ENCODE assay signal across 8 cellular contexts in genomic region chr17:82205720-82206508, GRCh38. TPM values are rescaled to one million over a fixed set of nuclear protein-coding genes. Genes with fewer than 3 reads are reported as not detected.
DNase-seq lines count a peak whose midpoint lies in the region; ATAC-seq, FAIRE-seq and TF ChIP-seq lines count a peak whose summit lies in the region.

No MANE protein-coding gene starts in this region.

- intact Hi-C loops in spleen (cut with DNase I; ENCODE audit: low total_unique reads) = loop anchor here (10.0 kb wide), 1 partner anchor 119 kb away; no protein-coding TSS in a partner anchor

- DNase-seq in EL = peak; percentile 90
- peak; percentile 88 for DNase-seq in NCI-H2227 (lab: John Stamatoyannopoulos, UW; ENCODE audit: unreplicated experiment)
- DNase-seq in bronchial epithelial cell (ENCODE audit: low read depth) = peak; percentile 99
- peak; percentile 95 for DNase-seq in islet precursor cell
- DNase-seq in spleen = peak; percentile 95

- H3K27me3 ChIP-seq in bronchial epithelial cell (ENCODE audit: control insufficient read depth, insufficient read depth, low read length) (no peaks in the 10 kb centered on the region), spleen (replicated peaks in 1 of 7) (no peaks in the 10 kb centered on the region)

- FAIRE-seq in bronchial epithelial cell (lab: Jason Lieb, UNC) = peak; percentile 93

- TF ChIP-seq CTCF in WI38 (IDR thresholded peaks at IDR 0.05; ENCODE audit: low read depth, low read length) (peak; percentile 90), bronchial epithelial cell (IDR thresholded peaks at IDR 0.05; ENCODE audit: insufficient read depth, low read length, severe bottlenecking) (peak; percentile 90), spleen (IDR thresholded peaks at IDR 0.05 in 8 of 11, conservative IDR thresholded peaks at IDR 0.05 in 3 of 11) (peak; percentile 88 to 98 (median 95))

- TF ChIP-seq POLR2A in spleen (IDR thresholded peaks at IDR 0.05) = peak in 2 of 3 donors; percentile 69

- H3K36me3 ChIP-seq in bronchial epithelial cell (ENCODE audit: control insufficient read depth, insufficient read depth, low read length) (peaks cover 3% of the 10 kb centered on the region), spleen (no peaks in the 10 kb centered on the region)

- no peaks in the 10 kb centered on the region for H3K9me3 ChIP-seq in spleen

- H3K4me3 ChIP-seq in WI38 (ENCODE audit: low read depth, low read length) = no peak overlapping the region
- H3K4me3 ChIP-seq in bronchial epithelial cell (ENCODE audit: low read depth, low read length) = no peak overlapping the region
- peak overlapping the region in 1 of 8 donors; percentile 54 for H3K4me3 ChIP-seq in spleen

- H3K27ac ChIP-seq in spleen = peak overlapping the region; percentile 76 to 92 (median 88)

- 15 to 33% (median 20%) methylated on average over 11 to 21 of the region's 21 CpGs for WGBS in spleen, 5 donors

- H3K4me1 ChIP-seq in spleen = peaks cover 8 to 45% (median 16%) of the 10 kb centered on the region in 6 donors

- ATAC-seq in HG03066 (IDR thresholded peaks at IDR 0.05; ENCODE audit: low read depth, unreplicated experiment) = peak; percentile 70
- ATAC-seq in GM19035 (IDR thresholded peaks at IDR 0.05; ENCODE audit: unreplicated experiment) = no peak

RNA-seq across cellular contexts. Expression of gene CCDC57, which starts 6.7 kb away (rescaled TPM):
- 8.1 and 10.8 TPM in 2 replicates for total RNA-seq in bronchial epithelial cell
- total RNA-seq in spleen = 10 to 100 TPM; 28.8 to 59.6 (median 43.6) TPM
- 100 to 1,000 TPM in 1 of 3 donors, 10 to 100 TPM in 2; 82.4 to 164 (median 83.0) TPM for polyA plus RNA-seq in spleen

RNA-seq across cellular contexts. Expression of gene SLC16A3, which starts 22.9 kb away (rescaled TPM):
- total RNA-seq in bronchial epithelial cell = 162 and 205 TPM in 2 replicates
- total RNA-seq in spleen = 100 to 1,000 TPM in 3 of 7 donors, 10 to 100 TPM in 4; 41.7 to 185 (median 91.6) TPM
- 10 to 100 TPM; 11.1 to 28.2 (median 16.5) TPM for polyA plus RNA-seq in spleen
